11 cellular contexts compared by ENCODE assay signal in the genomic region with DNA sequence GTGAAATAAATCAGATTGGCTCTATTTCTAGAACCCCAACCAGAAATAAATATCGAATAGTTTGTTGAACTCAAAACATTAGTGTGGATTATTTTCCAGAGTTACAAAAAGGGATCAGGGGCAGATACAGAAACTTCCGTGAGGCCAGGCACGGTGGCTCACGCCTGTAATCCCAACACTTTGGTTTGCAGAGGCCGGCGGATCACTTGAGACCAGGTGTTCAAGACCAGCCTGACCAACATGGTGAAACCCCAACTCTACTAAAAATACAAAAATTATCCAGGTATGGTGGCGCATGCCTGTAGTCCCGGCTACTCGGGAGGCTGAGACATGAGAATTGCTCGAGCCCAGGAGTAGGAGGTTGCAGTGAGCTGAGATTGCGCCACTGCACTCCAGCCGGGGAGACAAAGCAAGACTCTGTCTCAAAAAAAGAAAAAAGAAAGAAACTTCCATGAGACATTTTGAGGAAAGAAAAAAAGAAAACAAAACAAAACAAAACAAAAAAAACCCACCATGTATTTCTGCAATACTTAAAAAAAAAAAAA. TPM values are rescaled to one million over a fixed set of nuclear protein-coding genes. Genes with fewer than 3 reads are reported as not detected.
DNase-seq lines count a peak whose midpoint lies in the region; ATAC-seq and TF ChIP-seq lines count a peak whose summit lies in the region.
"Had no signal": no experiment of that assay in that cellular context is flagged by ENCODE, and none has a peak within 500 bp of the region (broad histone marks: within the 10 kb centered on the region; RNA-seq: fewer than 3 reads in every experiment).

No MANE protein-coding gene starts in this region.

- H3K4me3 ChIP-seq in CD8-positive, alpha-beta T cell (ENCODE audit: low read depth, low read length) = no peak overlapping the region
- H3K4me3 ChIP-seq in IMR-90 (ENCODE audit: insufficient read depth, low read depth, low read length) (no peak overlapping the region), body of pancreas (no peak overlapping the region), neural cell (ENCODE audit: low read length) (peak overlapping the region; percentile 100)

- no peak overlapping the region for H3K23ac ChIP-seq in IMR-90 (ENCODE audit: low read depth, low read length)

- H4K8ac ChIP-seq in IMR-90 (ENCODE audit: low read depth in 2 of 2, low read length in 2 of 2) = no peak overlapping the region

- POLR2A ChIA-PET in CD8-positive, alpha-beta T cell (lab: Charles Lee) = no interaction called here
- POLR2A ChIA-PET in IMR-90 (lab: Charles Lee; ENCODE audit: unreplicated experiment) = no interaction called here

- in situ Hi-C loops in IMR-90 (cut with MboI; ENCODE audit: low sequenced_read_pairs) = no loop called here

- H2BK20ac ChIP-seq in IMR-90 (ENCODE audit: low read depth, low read length) = no peak overlapping the region

- no peak overlapping the region for H3K9ac ChIP-seq in IMR-90 (ENCODE audit: low read depth, low read length)
- peak overlapping the region; percentile 93 for H3K9ac ChIP-seq in neural cell (ENCODE audit: low read length)

- no peak overlapping the region for H3K27ac Mint-ChIP-seq in CD8-positive, alpha-beta T cell

- no peak for TF ChIP-seq EP300 in neural cell (conservative IDR thresholded peaks at IDR 0.05; ENCODE audit: poor library complexity, severe bottlenecking)

- peaks cover 36% of the 10 kb centered on the region for H3K4me1 Mint-ChIP-seq in CD8-positive, alpha-beta T cell (ENCODE audit: low read depth)

- H3K27ac ChIP-seq in CD8-positive, alpha-beta T cell (ENCODE audit: low read depth, low read length) = no peak overlapping the region
- no peak overlapping the region for H3K27ac ChIP-seq in IMR-90 (ENCODE audit: insufficient read depth, low read length)
- peak overlapping the region in 3 of 4 donors; percentile 42 to 86 (median 53) for H3K27ac ChIP-seq in body of pancreas
- peak overlapping the region; percentile 82 for H3K27ac ChIP-seq in neural cell (ENCODE audit: low read length)

- H2AK9ac ChIP-seq in IMR-90 (replicated peaks; ENCODE audit: low read depth, low read length, poor library complexity) = no peak overlapping the region

- no peak overlapping the region for H2BK120ac ChIP-seq in IMR-90 (ENCODE audit: low read depth, low read length)

- no peak overlapping the region for H2AK5ac ChIP-seq in IMR-90 (ENCODE audit: low read depth, low read length)

- peaks cover 52% of the 10 kb centered on the region for H3K36me3 Mint-ChIP-seq in CD8-positive, alpha-beta T cell

- H4K91ac ChIP-seq in IMR-90 (ENCODE audit: insufficient read depth, low read depth, low read length) = no peak overlapping the region

- no peak overlapping the region for H3K4ac ChIP-seq in IMR-90 (ENCODE audit: low read depth, low read length)

- TF ChIP-seq CTCF in CD8-positive, alpha-beta T cell (IDR thresholded peaks at IDR 0.05) = no peak
- TF ChIP-seq CTCF in IMR-90 (conservative IDR thresholded peaks at IDR 0.05; ENCODE audit: low read depth, low read length) (no peak), body of pancreas (IDR thresholded peaks at IDR 0.05) (no peak), neural cell (IDR thresholded peaks at IDR 0.05; ENCODE audit: poor library complexity, severe bottlenecking) (no peak)

- WGBS in IMR-90 (ENCODE audit: extremely low coverage in 2 of 2, insufficient read length in 1 of 2), 2 experiments = no CpG with 5 or more reads among the region's 12 CpGs
- 72 to 83% methylated on average over 12 of the region's 12 CpGs for WGBS in body of pancreas, 2 donors

- H3K9me3 ChIP-seq in CD8-positive, alpha-beta T cell (ENCODE audit: low read length) = no peaks in the 10 kb centered on the region
- H3K9me3 ChIP-seq in IMR-90 (ENCODE audit: control insufficient read depth, insufficient read depth, low read length) (no peaks in the 10 kb centered on the region), body of pancreas (no peaks in the 10 kb centered on the region), neural cell (ENCODE audit: low read length) (no peaks in the 10 kb centered on the region)
- H3K9me3 ChIP-seq: tibial artery had no signal

- dilution Hi-C loops in IMR-90 (cut with HindIII; ENCODE audit: low sequenced_read_pairs, unreplicated experiment) = no loop called here

- no peak overlapping the region for H4K5ac ChIP-seq in IMR-90 (ENCODE audit: low read depth, low read length)

- H3K27me3 Mint-ChIP-seq in CD8-positive, alpha-beta T cell (ENCODE audit: low read depth) = no peaks in the 10 kb centered on the region

- CTCF ChIA-PET in CD8-positive, alpha-beta T cell (lab: Charles Lee) = interaction anchor here (1.2 to 1.5 kb wide), 2 partner anchors 24 to 69 kb away, joined by 3 to 4 read pairs; no protein-coding TSS in a partner anchor
- CTCF ChIA-PET in IMR-90 (lab: Yijun Ruan, JAX) = interaction anchor here (0.6 to 1.2 kb wide), 2 partner anchors 13 to 37 kb away, joined by 3 read pairs; no protein-coding TSS in a partner anchor

- H3K14ac ChIP-seq in IMR-90 (replicated peaks; ENCODE audit: low read depth, low read length) = no peak overlapping the region

- H3K36me3 ChIP-seq in CD8-positive, alpha-beta T cell (ENCODE audit: insufficient read depth, low read length) = peaks cover 7% of the 10 kb centered on the region
- H3K36me3 ChIP-seq in IMR-90 (ENCODE audit: control insufficient read depth, insufficient read depth, low read length) (peaks cover 7% of the 10 kb centered on the region), body of pancreas (replicated peaks in 1 of 2; ENCODE audit: insufficient read depth in 1 of 2, low read depth in 2 of 2) (peaks cover 0 to 5% of the 10 kb centered on the region in 2 donors), neural cell (ENCODE audit: insufficient read depth, low read length) (peaks cover 17% of the 10 kb centered on the region)

- no peak for TF ChIP-seq RAD21 in IMR-90 (IDR thresholded peaks at IDR 0.05; ENCODE audit: low read length)
- TF ChIP-seq RAD21 in neural cell (conservative IDR thresholded peaks at IDR 0.05) = no peak

- no peak for ATAC-seq in CD8-positive, alpha-beta T cell
- ATAC-seq in IMR-90 (ENCODE audit: low read depth) (no peak), body of pancreas (no peak), HG03108 (IDR thresholded peaks at IDR 0.05; ENCODE audit: unreplicated experiment) (no peak), HG03457 (IDR thresholded peaks at IDR 0.05; ENCODE audit: unreplicated experiment) (no peak)

- no peaks in the 10 kb centered on the region for H3K27me3 ChIP-seq in CD8-positive, alpha-beta T cell (ENCODE audit: insufficient read depth, low read length)
- H3K27me3 ChIP-seq in IMR-90 (ENCODE audit: control insufficient read depth, insufficient read depth, low read length) = no peaks in the 10 kb centered on the region
- no peaks in the 10 kb centered on the region for H3K27me3 ChIP-seq in body of pancreas
- H3K27me3 ChIP-seq in neural cell (ENCODE audit: insufficient read depth, low read depth, low read length) = no peaks in the 10 kb centered on the region
- H3K27me3 ChIP-seq: tibial artery had no signal

- H4K20me1 ChIP-seq in IMR-90 (ENCODE audit: insufficient read depth, low read length) (peaks cover 9% of the 10 kb centered on the region; the same call in 1 of the 2 replicates), neural cell (ENCODE audit: insufficient read depth) (no peaks in the 10 kb centered on the region)

- no peaks in the 10 kb centered on the region for H3K9me2 ChIP-seq in neural cell (ENCODE audit: insufficient read depth, low read length)

- H3K4me1 ChIP-seq in CD8-positive, alpha-beta T cell (ENCODE audit: insufficient read depth, low read length) = peaks cover 22% of the 10 kb centered on the region
- H3K4me1 ChIP-seq in IMR-90 (ENCODE audit: control insufficient read depth, insufficient read depth, low read length) = no peaks in the 10 kb centered on the region
- H3K4me1 ChIP-seq in body of pancreas = peaks cover 17% of the 10 kb centered on the region

- DNase-seq in CD8-positive, alpha-beta T cell = no peak
- DNase-seq in IMR-90 (no peak), body of pancreas (no peak), NCI-H2196 (lab: John Stamatoyannopoulos, UW; ENCODE audit: unreplicated experiment) (no peak), DMS153 treated with DMSO at 0.1 percent for 48 hours (lab: John Stamatoyannopoulos, UW; ENCODE audit: unreplicated experiment) (no peak)
- DNase-seq: activated CD8-positive, alpha-beta memory T cell treated with anti-CD3 and anti-CD28 coated beads, Interleukin-2, amount 50 U/mL, for 4 hours; NCI-H1417 treated with DMSO at 0.1 percent for 48 hours; tibial artery had no signal

- no peak overlapping the region for H2BK15ac ChIP-seq in IMR-90 (ENCODE audit: low read depth, low read length)

- no peaks in the 10 kb centered on the region; the same call in 1 of the 2 replicates for H3K9me1 ChIP-seq in IMR-90 (ENCODE audit: insufficient read depth, low read length)

- TSS peak; percentile 43 for BruUV-seq in IMR-90 (replicated peaks; lab: Mats Ljungman, UMichigan)

- H3K4me3 Mint-ChIP-seq in CD8-positive, alpha-beta T cell = peak overlapping the region; percentile 93

- H2AFZ ChIP-seq in IMR-90 (replicated peaks; ENCODE audit: low read length, poor library complexity) (no peak overlapping the region), neural cell (ENCODE audit: low read depth, low read length) (no peak overlapping the region)

- TF ChIP-seq POLR2A in IMR-90 (IDR thresholded peaks at IDR 0.05; ENCODE audit: low read depth, low read length) (no peak), body of pancreas (IDR thresholded peaks at IDR 0.05) (no peak)

- H3K9me3 Mint-ChIP-seq in CD8-positive, alpha-beta T cell = no peaks in the 10 kb centered on the region

- no peak overlapping the region for H3K18ac ChIP-seq in IMR-90 (ENCODE audit: low read depth, low read length)

- intact Hi-C loops in CD8-positive, alpha-beta T cell (cut with DNase I, micrococcal nuclease) = loop anchor here in 1 of 2 experiments (2.0 to 10.0 kb wide), 3 partner anchors 33 to 947 kb away; a partner anchor contains a TSS
- intact Hi-C loops in IMR-90 (cut with micrococcal nuclease) = loop anchor here (2.0 kb wide), 1 partner anchor 17 kb away; no protein-coding TSS in a partner anchor
- intact Hi-C loops in body of pancreas (cut with DNase I) = no loop called here

- H3K4me2 ChIP-seq in IMR-90 (ENCODE audit: low read depth, low read length) (no peak overlapping the region), neural cell (ENCODE audit: low read length) (peak overlapping the region; percentile 67)

- H3K56ac ChIP-seq in IMR-90 (ENCODE audit: extremely low read depth, insufficient read depth, low read length) = no peak overlapping the region

- H3K79me1 ChIP-seq in IMR-90 (ENCODE audit: low read depth in 1 of 2, low read length in 2 of 2) = peaks cover 10 to 30% of the 10 kb centered on the region in 2 experiments

- no peaks in the 10 kb centered on the region for H3F3A ChIP-seq in neural cell (ENCODE audit: insufficient read depth, low read length, poor library complexity, severe bottlenecking)

- H2BK5ac ChIP-seq in IMR-90 (ENCODE audit: low read depth, low read length, poor library complexity, severe bottlenecking) = no peak overlapping the region

- peaks cover 47% of the 10 kb centered on the region for H3K79me2 ChIP-seq in neural cell (replicated peaks; ENCODE audit: insufficient read depth, low read length)

RNA-seq across cellular contexts. Expression of a gene that starts 2.1 kb away (rescaled TPM):
- total RNA-seq in CD8-positive, alpha-beta T cell = 10 to 100 TPM; 77.7 to 87.7 TPM
- 56.6 and 61.7 TPM in 2 replicates for total RNA-seq in IMR-90 (2012; rRNA removed)
- 37.6 and 43.6 TPM in 2 replicates for polyA plus RNA-seq in IMR-90 (2012; rRNA removed)
- 21.5 and 38.1 TPM in 2 replicates for polyA plus RNA-seq in IMR-90 (2012; cell fraction: cytosol; rRNA removed)
- polyA plus RNA-seq in IMR-90 (2012; cell fraction: nucleus; rRNA removed; ENCODE audit: low replicate concordance) = 24.4 and 28.8 TPM in 2 replicates
- 10 to 100 TPM; 43.6 to 76.5 TPM for total RNA-seq in body of pancreas
- polyA plus RNA-seq in neural cell = 127 and 144 TPM in 2 replicates
- polyA minus RNA-seq in neural cell = 159 and 181 TPM in 2 replicates

Comparison
In these comparisons a context has a peak if more than half of its experiments do, and no peak if none do; other contexts are left out.
1. H3K27ac ChIP-seq: peak in body of pancreas (3 of 4) and neural cell (single experiment); none in CD8-positive, alpha-beta T cell (single experiment) and IMR-90 (single experiment).